Comparison of ENCODE assay signal across 9 cellular contexts in the genomic region with DNA sequence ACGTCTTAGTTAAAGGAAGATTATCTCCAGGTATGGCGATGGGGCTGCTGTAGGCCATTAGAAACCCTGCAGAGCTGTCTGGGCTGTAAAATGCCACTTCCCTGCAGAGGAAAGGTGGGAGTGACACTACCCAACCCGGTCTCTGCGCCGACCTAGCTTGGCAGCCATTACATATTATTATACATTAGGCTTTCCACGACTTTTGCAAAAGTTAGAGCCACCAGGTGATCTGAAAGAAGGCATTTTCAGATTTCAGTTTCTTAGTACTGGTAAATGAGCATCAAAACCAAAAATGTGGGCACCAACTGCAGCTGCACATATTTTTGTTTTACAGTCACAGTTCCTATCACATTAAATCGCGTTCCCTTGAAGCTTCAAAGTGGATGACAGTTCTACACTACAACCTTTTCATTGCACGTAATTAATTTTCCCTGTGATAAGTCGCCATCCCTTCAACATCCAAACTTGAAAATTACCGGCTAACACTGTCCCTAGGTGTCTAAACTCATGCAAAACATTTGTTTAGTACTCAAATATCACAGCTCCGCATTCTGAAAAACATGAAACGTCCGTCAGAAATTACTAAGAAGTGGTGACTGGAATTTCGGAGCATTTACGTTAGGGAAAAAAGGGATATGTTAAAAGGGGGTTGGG.
A peak's percentile ranks its signal among the peaks of the same experiment; 100 is the strongest.
DNase-seq lines count a peak whose midpoint lies in the region; ATAC-seq and FAIRE-seq lines count a peak whose summit lies in the region.
"Had no signal": no experiment of that assay in that cellular context is flagged by ENCODE, and none has a peak within 500 bp of the region (broad histone marks: within the 10 kb centered on the region; RNA-seq: fewer than 3 reads in every experiment).

No MANE protein-coding gene starts in this region.

- H3K27ac ChIP-seq in temporal lobe (ENCODE audit: low read depth, low read length) (peak overlapping the region; percentile 97), small intestine (ENCODE audit: low read depth in 1 of 2, low read length in 1 of 2) (peak overlapping the region in 1 of 2 donors; percentile 73)

- H3K4me1 ChIP-seq in iPS-15b (ENCODE audit: control insufficient read depth, insufficient read depth, low read length) = peaks cover 34% of the 10 kb centered on the region
- H3K4me1 ChIP-seq in small intestine (ENCODE audit: control insufficient read depth in 2 of 2, insufficient read depth in 1 of 2, low read depth in 1 of 2, low read length in 1 of 2) = peaks cover 0 to 3% of the 10 kb centered on the region in 2 donors

- ATAC-seq in activated T-cell treated with anti-CD3 and anti-CD28 coated beads, Interleukin-2, amount 50 U/mL, for 4 hours = peak in 1 of 2 donors; percentile 11
- ATAC-seq in GM18517 (IDR thresholded peaks at IDR 0.05; ENCODE audit: unreplicated experiment) = no peak

- no peaks in the 10 kb centered on the region for H3K27me3 Mint-ChIP-seq in activated T-cell treated with anti-CD3 and anti-CD28 coated beads, Interleukin-2, amount 50 U/mL, for 4 hours (ENCODE audit: low read depth)
- H3K27me3 Mint-ChIP-seq in T-helper 1 cell treated with Interleukin-12 subunit alpha and Interleukin-12 subunit beta and Interleukin-4 antibody, amounts not matched to agents 30 μg/mL and 1 μg/mL, for 36 hours (ENCODE audit: low read depth) = no peaks in the 10 kb centered on the region

- no peaks in the 10 kb centered on the region for H3K36me3 Mint-ChIP-seq in activated T-cell treated with anti-CD3 and anti-CD28 coated beads, Interleukin-2, amount 50 U/mL, for 4 hours (ENCODE audit: insufficient read depth)
- H3K36me3 Mint-ChIP-seq in T-helper 1 cell treated with Interleukin-12 subunit alpha and Interleukin-12 subunit beta and Interleukin-4 antibody, amounts not matched to agents 30 μg/mL and 1 μg/mL, for 36 hours (ENCODE audit: low read depth) = no peaks in the 10 kb centered on the region

- peaks cover 60% of the 10 kb centered on the region for H3K4me1 Mint-ChIP-seq in activated T-cell treated with anti-CD3 and anti-CD28 coated beads, Interleukin-2, amount 50 U/mL, for 4 hours (ENCODE audit: low read depth)
- H3K4me1 Mint-ChIP-seq in T-helper 1 cell treated with Interleukin-12 subunit alpha and Interleukin-12 subunit beta and Interleukin-4 antibody, amounts not matched to agents 30 μg/mL and 1 μg/mL, for 36 hours (ENCODE audit: low read depth) = peaks cover 46% of the 10 kb centered on the region

- DNase-seq in activated T-cell treated with anti-CD3 and anti-CD28 coated beads, Interleukin-2, amount 50 U/mL, for 4 hours = no peak
- DNase-seq in activated T-cell treated with anti-CD3 and anti-CD28 coated beads for 4 hours (no peak), small intestine (no peak)
- DNase-seq in central memory CD4-positive, alpha-beta T cell = no peak

- FAIRE-seq in small intestine (lab: Jason Lieb, UNC) = no peak

- H3K27ac Mint-ChIP-seq in T-helper 1 cell treated with Interleukin-12 subunit alpha and Interleukin-12 subunit beta and Interleukin-4 antibody, amounts not matched to agents 30 μg/mL and 1 μg/mL, for 36 hours = peak overlapping the region; percentile 92

- no peak overlapping the region for H3K9ac ChIP-seq in iPS-15b (ENCODE audit: low read depth, low read length)

- 82 to 90% (median 85%) methylated on average over 16 of the region's 16 CpGs for WGBS in small intestine, 3 donors

- H3K4me3 Mint-ChIP-seq in activated T-cell treated with anti-CD3 and anti-CD28 coated beads, Interleukin-2, amount 50 U/mL, for 4 hours = peak overlapping the region; percentile 86
- H3K4me3 Mint-ChIP-seq in T-helper 1 cell treated with Interleukin-12 subunit alpha and Interleukin-12 subunit beta and Interleukin-4 antibody, amounts not matched to agents 30 μg/mL and 1 μg/mL, for 36 hours = peak overlapping the region; percentile 82

- H3K4me3 ChIP-seq in iPS-15b (ENCODE audit: low read depth, low read length) (peak overlapping the region; percentile 24), small intestine (ENCODE audit: low read depth in 1 of 2, low read length in 2 of 2) (no peak overlapping the region)
- H3K4me3 ChIP-seq: SJSA1 had no signal

- no peaks in the 10 kb centered on the region for H3K27me3 ChIP-seq in iPS-15b (ENCODE audit: control insufficient read depth, insufficient read depth, low read length)
- H3K27me3 ChIP-seq in small intestine (ENCODE audit: control insufficient read depth in 2 of 2, insufficient read depth in 2 of 2, low read length in 2 of 2) = no peaks in the 10 kb centered on the region
- H3K27me3 ChIP-seq: SJSA1 had no signal

- no peaks in the 10 kb centered on the region for H3K9me3 Mint-ChIP-seq in activated T-cell treated with anti-CD3 and anti-CD28 coated beads, Interleukin-2, amount 50 U/mL, for 4 hours
- no peaks in the 10 kb centered on the region for H3K9me3 Mint-ChIP-seq in T-helper 1 cell treated with Interleukin-12 subunit alpha and Interleukin-12 subunit beta and Interleukin-4 antibody, amounts not matched to agents 30 μg/mL and 1 μg/mL, for 36 hours

- H3K36me3 ChIP-seq in iPS-15b (ENCODE audit: control insufficient read depth, insufficient read depth, low read length) = no peaks in the 10 kb centered on the region
- H3K36me3 ChIP-seq in small intestine (ENCODE audit: control insufficient read depth in 2 of 2, insufficient read depth in 2 of 2, low read length in 2 of 2) = no peaks in the 10 kb centered on the region
- H3K36me3 ChIP-seq: SJSA1 had no signal

- H3K9me3 ChIP-seq in iPS-15b (ENCODE audit: control insufficient read depth, insufficient read depth, low read length) (no peaks in the 10 kb centered on the region), small intestine (ENCODE audit: control insufficient read depth, low read depth) (no peaks in the 10 kb centered on the region)
- H3K9me3 ChIP-seq: SJSA1 had no signal
